In the genomic region with DNA sequence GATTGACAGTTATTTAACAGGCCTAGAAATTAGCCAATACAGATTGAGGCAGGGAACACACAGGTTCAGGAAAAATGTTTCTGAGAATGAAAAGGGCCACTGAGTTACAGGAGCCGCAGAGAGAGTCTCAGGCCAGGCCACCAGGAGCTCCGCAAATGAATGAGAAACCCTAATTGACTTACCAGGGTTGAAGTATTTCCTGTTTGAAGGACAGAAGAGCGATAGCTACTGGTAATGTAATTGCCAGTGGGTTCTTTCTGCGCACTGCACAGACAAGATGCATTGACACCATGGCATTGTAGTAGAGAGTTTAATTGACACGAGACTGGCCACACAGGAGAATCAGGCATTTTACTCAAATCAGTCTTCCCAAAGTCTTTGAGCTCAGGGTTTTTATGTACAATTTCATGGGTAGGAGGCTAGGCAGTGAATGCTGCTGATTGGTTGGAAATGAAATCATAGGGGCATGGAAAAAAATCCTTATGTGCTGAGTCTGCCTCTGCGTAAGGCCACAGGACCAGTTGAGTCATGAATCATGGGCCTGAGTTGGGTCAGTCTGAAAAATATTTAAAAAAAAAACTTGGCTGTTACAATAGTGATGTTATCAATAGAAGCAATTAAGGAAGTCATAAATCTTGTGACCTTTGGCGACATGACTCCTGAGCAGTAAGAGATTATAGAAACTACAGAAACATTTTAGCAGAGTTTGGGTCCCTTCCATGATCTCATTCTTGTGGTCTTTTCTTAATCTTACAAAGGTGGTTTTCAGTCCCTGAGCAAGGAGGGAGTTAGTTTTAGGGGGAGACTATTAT, we compare ENCODE assay signal across 14 cellular contexts.
DNase-seq lines count a peak whose midpoint lies in the region; ATAC-seq and TF ChIP-seq lines count a peak whose summit lies in the region.
"Had no signal": no experiment of that assay in that cellular context is flagged by ENCODE, and none has a peak within 500 bp of the region (broad histone marks: within the 10 kb centered on the region; RNA-seq: fewer than 3 reads in every experiment).

No MANE protein-coding gene starts in this region.

- TF ChIP-seq EP300 in tibial nerve (IDR thresholded peaks at IDR 0.05) = no peak

- ATAC-seq in left lung (peak; percentile 73), GM21529 (IDR thresholded peaks at IDR 0.05; ENCODE audit: unreplicated experiment) (no peak)
- ATAC-seq: naive thymus-derived CD8-positive, alpha-beta T cell had no signal

- H3K36me3 ChIP-seq in BJ (ENCODE audit: control insufficient read depth, insufficient read depth, low read length) (no peaks in the 10 kb centered on the region), left lung (no peaks in the 10 kb centered on the region), tibial nerve (no peaks in the 10 kb centered on the region)
- H3K36me3 ChIP-seq: colonic mucosa had no signal

- TF ChIP-seq CTCF in BJ (IDR thresholded peaks at IDR 0.05; ENCODE audit: insufficient read depth, low read depth, low read length) (no peak), left lung (IDR thresholded peaks at IDR 0.05) (no peak), tibial nerve (IDR thresholded peaks at IDR 0.05) (no peak)

- WGBS in tibial nerve, 2 donors = 67 to 71% methylated on average over 7 of the region's 7 CpGs

- H3K9me3 ChIP-seq in left lung (no peaks in the 10 kb centered on the region), tibial nerve (no peaks in the 10 kb centered on the region)
- H3K9me3 ChIP-seq: colonic mucosa had no signal

- intact Hi-C loops in left lung (cut with DNase I) = no loop called here

- POLR2A ChIA-PET in BJ (lab: Charles Lee) = no interaction called here

- H3K27ac ChIP-seq in left lung (no peak overlapping the region), tibial nerve (no peak overlapping the region)
- H3K27ac ChIP-seq: C4-2B, colonic mucosa had no signal

- DNase-seq in BJ (ENCODE audit: low read depth) (peak; percentile 11), M059J (ENCODE audit: low read depth) (peak; percentile 96), astrocyte of the hippocampus (ENCODE audit: low read depth, low spot score) (peak; percentile 86), left lung (no peak), HuH-7 (ENCODE audit: low spot score) (no peak), NCI-H2171 (lab: John Stamatoyannopoulos, UW) (no peak), tibial nerve (ENCODE audit: low spot score in 2 of 2) (no peak)
- DNase-seq: colonic mucosa; naive thymus-derived CD8-positive, alpha-beta T cell; NK-92 treated with Interleukin-12 subunit alpha and Interleukin-12 subunit beta, amount 100 ng/mL, for 24 hours; stimulated activated CD4-positive, alpha-beta T cell treated with anti-CD3 and anti-CD28 coated beads, Interleukin-15, amount 100 ng/mL, for 24 hours; stimulated activated naive CD4-positive, alpha-beta T cell had no signal

- TF ChIP-seq POLR2A in tibial nerve (IDR thresholded peaks at IDR 0.05) = no peak

- H3K4me1 ChIP-seq in left lung (peaks cover 0 to 12% of the 10 kb centered on the region in 2 donors), tibial nerve (no peaks in the 10 kb centered on the region)
- H3K4me1 ChIP-seq: colonic mucosa had no signal

- H3K4me3 ChIP-seq in BJ (ENCODE audit: low read depth, low read length) (no peak overlapping the region), left lung (no peak overlapping the region), tibial nerve (no peak overlapping the region)
- H3K4me3 ChIP-seq: colonic mucosa had no signal

- CTCF ChIA-PET in BJ (lab: Yijun Ruan, JAX) = no interaction called here

- H3K27me3 ChIP-seq in BJ (ENCODE audit: control insufficient read depth, insufficient read depth, low read length) = no peaks in the 10 kb centered on the region
- no peaks in the 10 kb centered on the region for H3K27me3 ChIP-seq in left lung
- H3K27me3 ChIP-seq in tibial nerve = no peaks in the 10 kb centered on the region
- H3K27me3 ChIP-seq: colonic mucosa had no signal

Comparison
In these comparisons a context has a peak if more than half of its experiments do, and no peak if none do; other contexts are left out.
1. DNase-seq: peak in BJ (single experiment), M059J (single experiment) and astrocyte of the hippocampus (single experiment); none in left lung (0 of 2), HuH-7 (single experiment), NCI-H2171 (single experiment) and tibial nerve (0 of 2).